Comparison of ENCODE assay signal across 1 cellular context in genomic region chr5:179679014-179679674, GRCh38.
A peak's percentile ranks its signal among the peaks of the same experiment; 100 is the strongest.
TF ChIP-seq lines count a peak whose summit lies in the region.

No MANE protein-coding gene starts in this region.

TF ChIP-seq in HepG2, 621 proteins besides CTCF, POLR2A, EP300 and RAD21:
- TF ChIP-seq ZNF143 (CRISPR knock-in tag; IDR thresholded peaks at IDR 0.05) (no peak), LRRFIP1 (CRISPR knock-in tag; conservative IDR thresholded peaks at IDR 0.05) (no peak), BRD4 (CRISPR knock-in tag; IDR thresholded peaks at IDR 0.05) (0 out of 2 replicates have a peak, but pooled peaks have one; percentile 32), KDM6A (CRISPR knock-in tag; IDR thresholded peaks at IDR 0.05; ENCODE audit: low read depth) (no peak), RNF219 (CRISPR knock-in tag; IDR thresholded peaks at IDR 0.05) (no peak), ZBTB4 (CRISPR knock-in tag; IDR thresholded peaks at IDR 0.05; ENCODE audit: borderline replicate concordance) (peak; percentile 86; the same call in 1 of the 2 replicates), ZNF775 (CRISPR knock-in tag; IDR thresholded peaks at IDR 0.05; ENCODE audit: borderline replicate concordance) (no peak), PRPF4 (IDR thresholded peaks at IDR 0.05; ENCODE audit: low read depth, low read length, poor library complexity, severe bottlenecking) (peak; percentile 13), ARID3A (IDR thresholded peaks at IDR 0.05; ENCODE audit: low read depth, low read length) (no peak), ZNF776 (CRISPR knock-in tag; IDR thresholded peaks at IDR 0.05) (0 out of 2 replicates have a peak, but pooled peaks have one; percentile 20), RNF2 (conservative IDR thresholded peaks at IDR 0.05; ENCODE audit: low read depth) (no peak), NR0B2 (CRISPR knock-in tag; IDR thresholded peaks at IDR 0.05) (0 out of 2 replicates have a peak, but pooled peaks have one; percentile 2), ZNF615 (CRISPR knock-in tag; IDR thresholded peaks at IDR 0.05; ENCODE audit: borderline replicate concordance) (no peak), ZNF44 (CRISPR knock-in tag; IDR thresholded peaks at IDR 0.05) (0 out of 2 replicates have a peak, but pooled peaks have one; percentile 31), GABPB1 (CRISPR knock-in tag; IDR thresholded peaks at IDR 0.05) (no peak), HNF4A (CRISPR knock-in tag; IDR thresholded peaks at IDR 0.05) (no peak), KLF13 (CRISPR knock-in tag; IDR thresholded peaks at IDR 0.05) (peak; percentile 57; the same call in 1 of the 2 replicates), ZBTB38 (CRISPR knock-in tag; IDR thresholded peaks at IDR 0.05) (peak; percentile 79), ZNF225 (CRISPR knock-in tag; IDR thresholded peaks at IDR 0.05) (peak; percentile 25; the same call in 1 of the 2 replicates)
